In the genomic region with DNA sequence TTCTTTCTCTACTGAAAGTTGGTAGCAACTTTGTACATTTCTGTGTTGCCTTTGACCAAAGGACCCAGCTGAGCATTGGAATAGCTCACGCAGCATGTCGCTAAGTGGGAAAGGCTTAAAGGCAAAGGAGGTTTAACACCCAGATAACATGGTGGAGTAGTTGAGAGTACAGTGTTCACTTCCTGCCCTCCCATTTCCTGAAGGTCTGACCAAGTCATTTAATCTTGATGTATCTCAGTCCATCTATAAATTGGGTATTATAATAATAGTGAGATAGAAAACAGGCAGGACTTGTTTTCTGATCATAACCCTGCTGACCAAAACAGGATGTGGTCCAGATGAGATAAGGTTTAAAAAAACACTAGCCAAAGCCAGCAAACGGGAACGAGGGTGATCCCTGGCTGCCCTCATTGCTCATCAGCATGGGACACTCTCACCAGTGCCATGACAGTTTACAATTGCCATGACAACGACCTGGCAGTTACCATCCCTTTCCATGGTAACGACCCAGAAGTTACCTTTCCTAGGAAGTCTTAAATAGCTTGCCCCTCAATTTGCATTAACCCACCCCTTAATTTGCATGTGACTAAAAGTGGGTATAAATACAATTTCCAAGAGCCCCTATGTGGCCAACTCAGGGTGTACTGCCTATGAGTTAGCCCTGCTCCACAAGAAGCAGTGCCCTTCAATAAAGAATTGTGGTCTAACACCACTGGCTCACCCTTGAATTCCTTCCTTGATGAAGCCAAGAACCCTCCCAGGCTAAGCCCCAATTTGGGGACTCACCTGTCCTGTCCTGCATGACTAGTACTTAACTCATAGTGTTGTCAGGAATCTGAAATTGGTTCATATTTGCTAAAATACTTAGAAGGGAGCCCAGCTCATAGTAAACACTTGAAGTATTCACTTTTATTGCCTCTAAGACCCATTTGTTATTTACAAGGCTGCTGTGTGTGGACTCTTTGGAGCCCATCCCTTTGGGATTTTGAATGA, we compare ENCODE assay signal across 1 cellular context.
TF ChIP-seq lines count a peak whose summit lies in the region.

No MANE protein-coding gene starts in this region.

TF ChIP-seq in SK-N-SH, 30 proteins besides CTCF, POLR2A, EP300 and RAD21 (continued from another document):
- TF ChIP-seq, protein P1, sequence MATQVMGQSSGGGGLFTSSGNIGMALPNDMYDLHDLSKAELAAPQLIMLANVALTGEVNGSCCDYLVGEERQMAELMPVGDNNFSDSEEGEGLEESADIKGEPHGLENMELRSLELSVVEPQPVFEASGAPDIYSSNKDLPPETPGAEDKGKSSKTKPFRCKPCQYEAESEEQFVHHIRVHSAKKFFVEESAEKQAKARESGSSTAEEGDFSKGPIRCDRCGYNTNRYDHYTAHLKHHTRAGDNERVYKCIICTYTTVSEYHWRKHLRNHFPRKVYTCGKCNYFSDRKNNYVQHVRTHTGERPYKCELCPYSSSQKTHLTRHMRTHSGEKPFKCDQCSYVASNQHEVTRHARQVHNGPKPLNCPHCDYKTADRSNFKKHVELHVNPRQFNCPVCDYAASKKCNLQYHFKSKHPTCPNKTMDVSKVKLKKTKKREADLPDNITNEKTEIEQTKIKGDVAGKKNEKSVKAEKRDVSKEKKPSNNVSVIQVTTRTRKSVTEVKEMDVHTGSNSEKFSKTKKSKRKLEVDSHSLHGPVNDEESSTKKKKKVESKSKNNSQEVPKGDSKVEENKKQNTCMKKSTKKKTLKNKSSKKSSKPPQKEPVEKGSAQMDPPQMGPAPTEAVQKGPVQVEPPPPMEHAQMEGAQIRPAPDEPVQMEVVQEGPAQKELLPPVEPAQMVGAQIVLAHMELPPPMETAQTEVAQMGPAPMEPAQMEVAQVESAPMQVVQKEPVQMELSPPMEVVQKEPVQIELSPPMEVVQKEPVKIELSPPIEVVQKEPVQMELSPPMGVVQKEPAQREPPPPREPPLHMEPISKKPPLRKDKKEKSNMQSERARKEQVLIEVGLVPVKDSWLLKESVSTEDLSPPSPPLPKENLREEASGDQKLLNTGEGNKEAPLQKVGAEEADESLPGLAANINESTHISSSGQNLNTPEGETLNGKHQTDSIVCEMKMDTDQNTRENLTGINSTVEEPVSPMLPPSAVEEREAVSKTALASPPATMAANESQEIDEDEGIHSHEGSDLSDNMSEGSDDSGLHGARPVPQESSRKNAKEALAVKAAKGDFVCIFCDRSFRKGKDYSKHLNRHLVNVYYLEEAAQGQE (IDR thresholded peaks at IDR 0.05; ENCODE audit: low read depth, low read length), result no peak
- TF ChIP-seq TCF12 (IDR thresholded peaks at IDR 0.05) (peak; percentile 31; the same call in 1 of the 2 replicates), GATA2 (CRISPR knock-in tag; IDR thresholded peaks at IDR 0.05) (no peak)
TF ChIP-seq in SK-N-SH: peak in this region for 1.
